12 cellular contexts compared by ENCODE assay signal in the genomic region with DNA sequence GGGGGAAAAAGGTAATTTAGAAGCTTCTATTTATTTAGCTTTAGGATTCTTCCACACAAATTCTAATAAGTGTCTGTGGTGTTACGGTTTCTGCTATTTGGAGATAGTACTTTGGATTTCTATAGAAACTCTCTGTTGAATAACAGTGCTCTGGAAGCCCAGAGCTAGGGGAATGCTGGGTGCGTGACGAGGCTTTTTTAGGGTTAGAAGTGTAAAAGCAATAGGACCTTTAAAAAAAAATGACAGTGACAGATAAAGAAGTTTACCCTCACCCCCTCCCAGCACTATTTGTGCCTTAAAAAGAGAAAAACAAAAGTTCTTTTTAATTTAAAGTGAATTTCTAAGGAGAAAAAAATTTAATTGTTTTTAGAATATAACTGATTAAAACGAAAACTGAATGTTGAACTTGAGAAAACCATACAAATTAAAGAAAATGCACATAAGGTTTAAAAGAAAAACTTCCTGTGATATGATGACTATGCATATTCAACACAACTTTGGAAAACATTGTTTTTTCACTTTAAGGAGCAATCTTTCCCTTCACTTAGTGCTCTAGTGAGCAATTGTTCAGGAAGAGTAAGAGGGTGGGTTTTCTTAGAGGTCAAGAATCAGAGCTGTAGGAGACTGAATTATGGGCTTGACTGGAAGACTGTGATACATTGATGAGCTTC.
DNase-seq lines count a peak whose midpoint lies in the region; ATAC-seq and TF ChIP-seq lines count a peak whose summit lies in the region.
"Had no signal": no experiment of that assay in that cellular context is flagged by ENCODE, and none has a peak within 500 bp of the region (broad histone marks: within the 10 kb centered on the region; RNA-seq: fewer than 3 reads in every experiment).

No MANE protein-coding gene starts in this region.

- H3K9ac ChIP-seq in mammary epithelial cell (ENCODE audit: insufficient read depth, low read length), result peak overlapping the region; percentile 38

- H3K4me1 ChIP-seq in OCI-LY7 (ENCODE audit: insufficient read depth, low read length, poor library complexity, severe bottlenecking) (peaks cover 17% of the 10 kb centered on the region), mammary epithelial cell (ENCODE audit: insufficient read depth, low read length) (peaks cover 14% of the 10 kb centered on the region), spleen (peaks cover 0 to 41% (median 19%) of the 10 kb centered on the region in 6 donors), right atrium auricular region (no peaks in the 10 kb centered on the region)

- H3K9me3 Mint-ChIP-seq in stimulated activated naive CD8-positive, alpha-beta T cell treated with anti-CD3 and anti-CD28 coated beads, Interleukin-15, Interleukin-2, amounts not matched to agents 100 ng/mL and 50 ng/mL, for 24 hours, result no peaks in the 10 kb centered on the region

- H3K9me2 ChIP-seq in OCI-LY7 (ENCODE audit: insufficient read depth, low read length), result no peaks in the 10 kb centered on the region

- H3K27ac ChIP-seq in OCI-LY7 (ENCODE audit: low read depth, low read length, poor library complexity, severe bottlenecking), result no peak overlapping the region
- H3K27ac ChIP-seq in mammary epithelial cell (ENCODE audit: insufficient read depth, low read depth, low read length), result peak overlapping the region; percentile 19
- H3K27ac ChIP-seq in spleen, result peak overlapping the region in 2 of 8 donors; percentile 24 to 69
- H3K27ac ChIP-seq in right atrium auricular region, result no peak overlapping the region
- H3K27ac ChIP-seq: vagina had no signal

- peak overlapping the region; percentile 38 for H3K4me3 Mint-ChIP-seq in stimulated activated naive CD8-positive, alpha-beta T cell treated with anti-CD3 and anti-CD28 coated beads, Interleukin-15, Interleukin-2, amounts not matched to agents 100 ng/mL and 50 ng/mL, for 24 hours

- H3K4me1 Mint-ChIP-seq in stimulated activated naive CD8-positive, alpha-beta T cell treated with anti-CD3 and anti-CD28 coated beads, Interleukin-15, Interleukin-2, amounts not matched to agents 100 ng/mL and 50 ng/mL, for 24 hours (ENCODE audit: low read depth), result peaks cover 37% of the 10 kb centered on the region

- H4K20me1 ChIP-seq in OCI-LY7 (ENCODE audit: insufficient read depth, low read length) (no peaks in the 10 kb centered on the region), mammary epithelial cell (ENCODE audit: insufficient read depth, low read length) (no peaks in the 10 kb centered on the region)

- peak overlapping the region; percentile 35; the same call in 1 of the 2 replicates for H2AFZ ChIP-seq in OCI-LY7 (ENCODE audit: low read length)
- peak overlapping the region; percentile 83 for H2AFZ ChIP-seq in mammary epithelial cell (ENCODE audit: low read depth, low read length)

- POLR2A ChIA-PET in OCI-LY7 (lab: Charles Lee), result interaction anchor here (0.7 to 2.8 kb wide), 10 partner anchors 10 to 479 kb away, joined by 3 to 21 read pairs (median 4); no protein-coding TSS in a partner anchor

- 76% methylated on average over 4 of the region's 4 CpGs for WGBS in mammary epithelial cell (ENCODE audit: low coverage, missing lambda C conversion rate)
- WGBS in spleen, 5 donors, result 46 to 72% (median 56%) methylated on average over 4 of the region's 4 CpGs

- no peak for TF ChIP-seq CTCF in OCI-LY7 (conservative IDR thresholded peaks at IDR 0.05; ENCODE audit: low read length)
- no peak for TF ChIP-seq CTCF in mammary epithelial cell (conservative IDR thresholded peaks at IDR 0.05 in 1 of 2, IDR thresholded peaks at IDR 0.05 in 1 of 2; ENCODE audit: extremely low read depth in 1 of 2, insufficient read depth in 1 of 2, low read depth in 1 of 2, low read length in 2 of 2)
- no peak for TF ChIP-seq CTCF in spleen (IDR thresholded peaks at IDR 0.05 in 8 of 11, conservative IDR thresholded peaks at IDR 0.05 in 3 of 11)
- TF ChIP-seq CTCF in right atrium auricular region (IDR thresholded peaks at IDR 0.05), result no peak

- in situ Hi-C loops in mammary epithelial cell (cut with MboI; ENCODE audit: low sequenced_read_pairs in 2 of 2), result no loop called here

- BruUV-seq in OCI-LY7 (replicated peaks; lab: Mats Ljungman, UMichigan) (no TSS peak), mammary epithelial cell (replicated peaks; lab: Mats Ljungman, UMichigan) (no TSS peak)

- no peak for DNase-seq in stimulated activated naive CD8-positive, alpha-beta T cell treated with anti-CD3 and anti-CD28 coated beads, Interleukin-15, Interleukin-2, amounts not matched to agents 100 U/mL and 50 U/mL, for 24 hours
- DNase-seq in OCI-LY7 (ENCODE audit: low spot score) (no peak), mammary epithelial cell (no peak), spleen (no peak), NCI-H1417 (lab: John Stamatoyannopoulos, UW) (no peak), right atrium auricular region (ENCODE audit: low spot score) (no peak), erythroblast (lab: John Stamatoyannopoulos, UW) (no peak)
- DNase-seq: anterior cingulate cortex, NCI-H1048, occipital lobe had no signal

- H3K36me3 ChIP-seq in OCI-LY7 (ENCODE audit: insufficient read depth, low read length) (no peaks in the 10 kb centered on the region), mammary epithelial cell (ENCODE audit: insufficient read depth, low read length) (no peaks in the 10 kb centered on the region), spleen (peaks cover 0 to 13% (median 0%) of the 10 kb centered on the region in 6 donors), right atrium auricular region (no peaks in the 10 kb centered on the region)
- H3K36me3 ChIP-seq: vagina had no signal

- ATAC-seq in stimulated activated naive CD8-positive, alpha-beta T cell treated with anti-CD3 and anti-CD28 coated beads, Interleukin-15, Interleukin-2, amounts not matched to agents 100 U/mL and 50 U/mL, for 24 hours, result no peak

- H3K27me3 Mint-ChIP-seq in stimulated activated naive CD8-positive, alpha-beta T cell treated with anti-CD3 and anti-CD28 coated beads, Interleukin-15, Interleukin-2, amounts not matched to agents 100 ng/mL and 50 ng/mL, for 24 hours, result no peaks in the 10 kb centered on the region

- H3K36me3 Mint-ChIP-seq in stimulated activated naive CD8-positive, alpha-beta T cell treated with anti-CD3 and anti-CD28 coated beads, Interleukin-15, Interleukin-2, amounts not matched to agents 100 ng/mL and 50 ng/mL, for 24 hours (ENCODE audit: low read depth), result no peaks in the 10 kb centered on the region

- H3K27me3 ChIP-seq in mammary epithelial cell (ENCODE audit: insufficient read depth, low read length) (no peaks in the 10 kb centered on the region), spleen (replicated peaks in 1 of 7) (no peaks in the 10 kb centered on the region), right atrium auricular region (no peaks in the 10 kb centered on the region)
- H3K27me3 ChIP-seq: vagina had no signal

- H3K9me3 ChIP-seq in OCI-LY7 (ENCODE audit: low read length) (no peaks in the 10 kb centered on the region), mammary epithelial cell (replicated peaks; ENCODE audit: insufficient read depth, low read length) (no peaks in the 10 kb centered on the region), spleen (no peaks in the 10 kb centered on the region), right atrium auricular region (no peaks in the 10 kb centered on the region)
- H3K9me3 ChIP-seq: vagina had no signal

- intact Hi-C loops in OCI-LY7 (cut with micrococcal nuclease; ENCODE audit: unreplicated experiment) (no loop called here), mammary epithelial cell (cut with micrococcal nuclease) (no loop called here), spleen (cut with DNase I; ENCODE audit: low total_unique reads) (no loop called here)

- H3K79me2 ChIP-seq in OCI-LY7 (ENCODE audit: insufficient read depth, low read depth, low read length) (no peaks in the 10 kb centered on the region), mammary epithelial cell (ENCODE audit: insufficient read depth, low read length) (no peaks in the 10 kb centered on the region)

- dilution Hi-C loops in mammary epithelial cell (cut with HindIII; ENCODE audit: low sequenced_read_pairs), result no loop called here

- peak overlapping the region; percentile 49 for H3K4me2 ChIP-seq in OCI-LY7 (ENCODE audit: low read length)
- H3K4me2 ChIP-seq in mammary epithelial cell (ENCODE audit: insufficient read depth, low read depth, low read length), result peak overlapping the region; percentile 72

- TF ChIP-seq POLR2A in spleen (IDR thresholded peaks at IDR 0.05), result no peak
- TF ChIP-seq POLR2A in erythroblast (IDR thresholded peaks at IDR 0.05; ENCODE audit: low read length), result no peak

- CTCF ChIA-PET in OCI-LY7 (lab: Charles Lee; ENCODE audit: unreplicated experiment) (interaction anchor here (1.5 kb wide), 1 partner anchor 11 kb away, joined by 9 read pairs; no protein-coding TSS in a partner anchor), mammary epithelial cell (lab: Charles Lee; ENCODE audit: low non-redundant PET) (interaction anchor here (0.7 kb wide), 1 partner anchor 440 kb away, joined by 3 read pairs; no protein-coding TSS in a partner anchor)

- peak overlapping the region; percentile 82 for H3K27ac Mint-ChIP-seq in stimulated activated naive CD8-positive, alpha-beta T cell treated with anti-CD3 and anti-CD28 coated beads, Interleukin-15, Interleukin-2, amounts not matched to agents 100 ng/mL and 50 ng/mL, for 24 hours

- H3K4me3 ChIP-seq in OCI-LY7 (ENCODE audit: low read depth, low read length, poor library complexity, severe bottlenecking) (no peak overlapping the region), mammary epithelial cell (replicated peaks in 1 of 3; ENCODE audit: insufficient read depth in 1 of 3, low read depth in 2 of 3, low read length in 3 of 3) (no peak overlapping the region), spleen (no peak overlapping the region), right atrium auricular region (no peak overlapping the region)
- H3K4me3 ChIP-seq: vagina had no signal
